Comparison of ENCODE assay signal across 25 cellular contexts in genomic region chrX:113274801-113275200, GRCh38.
"Had no signal": no experiment of that assay in that cellular context is flagged by ENCODE, and none has a peak within 500 bp of the region (broad histone marks: within the 10 kb centered on the region; RNA-seq: fewer than 3 reads in every experiment).

No MANE protein-coding gene starts in this region.

- H3K4me3 ChIP-seq: breast epithelium, coronary artery had no signal

- H3K9me3 Mint-ChIP-seq: activated B cell treated with CpG ODN at 0.5 μM for 24 hours; activated CD4-positive, alpha-beta memory T cell treated with anti-CD3 and anti-CD28 coated beads for 36 hours; activated T-cell treated with anti-CD3 and anti-CD28 coated beads, Interleukin-2, amount 50 U/mL, for 4 hours; T-helper 1 cell treated with Interleukin-12 subunit alpha and Interleukin-12 subunit beta and Interleukin-4 antibody, amounts not matched to agents 30 μg/mL and 1 μg/mL, for 36 hours had no signal

- H3K4me1 ChIP-seq: breast epithelium had no signal

- ATAC-seq: activated T-cell treated with anti-CD3 and anti-CD28 coated beads, Interleukin-2, amount 50 U/mL, for 4 hours; Panc1 had no signal

- H3K27ac ChIP-seq: breast epithelium, coronary artery, RWPE1 had no signal

- H3K9me3 ChIP-seq: breast epithelium had no signal

- H3K27me3 Mint-ChIP-seq: activated B cell treated with CpG ODN at 0.5 μM for 24 hours; activated CD4-positive, alpha-beta memory T cell treated with anti-CD3 and anti-CD28 coated beads for 36 hours; activated CD4-positive, alpha-beta T cell treated with anti-CD3 and anti-CD28 coated beads, Interleukin-2, amount 10 ng/mL, durations not matched to agents 7 days and 5 days; activated naive CD8-positive, alpha-beta T cell had no signal

- H3K27ac Mint-ChIP-seq: activated B cell treated with CpG ODN at 0.5 μM for 24 hours; activated CD4-positive, alpha-beta memory T cell treated with anti-CD3 and anti-CD28 coated beads for 36 hours; activated CD4-positive, alpha-beta T cell treated with anti-CD3 and anti-CD28 coated beads, Interleukin-2, amount 10 ng/mL, durations not matched to agents 7 days and 5 days; activated naive CD8-positive, alpha-beta T cell; T-helper 1 cell treated with Interleukin-12 subunit alpha and Interleukin-12 subunit beta and Interleukin-4 antibody, amounts not matched to agents 30 μg/mL and 1 μg/mL, for 36 hours had no signal

- H3K36me3 Mint-ChIP-seq: activated CD4-positive, alpha-beta memory T cell treated with anti-CD3 and anti-CD28 coated beads for 36 hours; activated naive CD8-positive, alpha-beta T cell had no signal

- H3K4me3 Mint-ChIP-seq: activated B cell treated with CpG ODN at 0.5 μM for 24 hours; activated CD4-positive, alpha-beta memory T cell treated with anti-CD3 and anti-CD28 coated beads for 36 hours; activated CD4-positive, alpha-beta T cell treated with anti-CD3 and anti-CD28 coated beads, Interleukin-2, amount 10 ng/mL, durations not matched to agents 7 days and 5 days; activated naive CD8-positive, alpha-beta T cell; activated T-cell treated with anti-CD3 and anti-CD28 coated beads, Interleukin-2, amount 50 U/mL, for 4 hours; T-helper 1 cell treated with Interleukin-12 subunit alpha and Interleukin-12 subunit beta and Interleukin-4 antibody, amounts not matched to agents 30 μg/mL and 1 μg/mL, for 36 hours had no signal

- DNase-seq: activated B cell treated with CpG ODN at 0.5 μM for 24 hours; activated CD4-positive, alpha-beta memory T cell treated with anti-CD3 and anti-CD28 coated beads for 36 hours; activated CD4-positive, alpha-beta T cell treated with anti-CD3 and anti-CD28 coated beads for 1 hour; activated CD4-positive, alpha-beta T cell treated with anti-CD3 and anti-CD28 coated beads, Interleukin-2, amount 10 ng/mL, durations not matched to agents 7 days and 5 days; activated CD8-positive, alpha-beta memory T cell treated with anti-CD3 and anti-CD28 coated beads for 24 hours; activated effector memory CD4-positive, alpha-beta T cell treated with anti-CD3 and anti-CD28 coated beads, Interleukin-2, amount 50 U/mL, for 16 hours; activated naive CD4-positive, alpha-beta T cell treated with Interleukin-2 at 50 U/mL for 16 hours; activated T-cell treated with anti-CD3 and anti-CD28 coated beads, Interleukin-2, amount 50 U/mL, for 4 hours; caudate nucleus; Kasumi-1; NCI-H1092; NCI-H1417; NCI-H1930; NCI-H2171; NCI-H2227 treated with DMSO at 0.1 percent for 48 hours; NCI-H446 treated with DMSO at 0.1 percent for 48 hours; NCI-H524 treated with DMSO at 0.1 percent for 48 hours; NCI-H774; Right ventricle myocardium superior had no signal

- H3K4me1 Mint-ChIP-seq: activated B cell treated with CpG ODN at 0.5 μM for 24 hours had no signal

- H3K36me3 ChIP-seq: breast epithelium had no signal
